1 cellular context compared by ENCODE assay signal in genomic region chr14:104897286-104898194, GRCh38.
TF ChIP-seq lines count a peak whose summit lies in the region.

No MANE protein-coding gene starts in this region.

TF ChIP-seq in HEK293T, 16 proteins besides CTCF, POLR2A, EP300 and RAD21 (continued from another document):
- TF ChIP-seq ELF4 (IDR thresholded peaks at IDR 0.05) (no peak), FOXK2 (IDR thresholded peaks at IDR 0.05) (no peak), ZNF384 (IDR thresholded peaks at IDR 0.05) (no peak)
